Comparison of ENCODE assay signal across 25 cellular contexts in the genomic region with DNA sequence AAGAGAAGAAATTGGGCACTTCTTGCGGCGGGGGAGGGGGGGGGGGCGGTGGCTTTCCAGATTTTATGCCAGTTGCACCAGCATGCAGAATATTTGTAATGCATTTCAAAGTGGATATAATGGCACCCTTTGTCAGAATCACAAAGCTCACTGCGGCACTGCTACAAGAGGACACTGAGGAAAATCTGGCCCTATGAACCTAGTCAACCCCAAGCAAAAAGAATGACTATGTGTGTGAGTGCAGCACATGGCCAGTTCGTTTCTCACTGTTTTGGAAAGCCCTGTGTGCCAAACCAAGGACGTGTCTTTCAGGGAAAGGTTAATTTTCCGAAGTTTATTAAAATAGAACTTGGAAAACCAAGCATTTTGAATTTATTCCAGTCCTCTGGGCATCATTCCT.
"Had no signal": no experiment of that assay in that cellular context is flagged by ENCODE, and none has a peak within 500 bp of the region (broad histone marks: within the 10 kb centered on the region; RNA-seq: fewer than 3 reads in every experiment).

No MANE protein-coding gene starts in this region.

- H3K9me3 ChIP-seq: ascending aorta, breast epithelium, colonic mucosa, esophagus muscularis mucosa, lower lobe of right lung, prostate gland, right atrium auricular region, suprapubic skin, tibial nerve, uterus had no signal

- ATAC-seq: activated naive CD8-positive, alpha-beta T cell treated with anti-CD3 and anti-CD28 coated beads, Interleukin-2, amount 50 U/mL, for 24 hours; activated T-cell treated with anti-CD3 and anti-CD28 coated beads, Interleukin-2, amount 50 U/mL, for 72 hours; heart right ventricle; left lobe of liver; lower lobe of right lung; naive thymus-derived CD4-positive, alpha-beta T cell; stimulated activated effector memory CD8-positive, alpha-beta T cell treated with anti-CD3 and anti-CD28 coated beads, Interleukin-12 subunit alpha, Interleukin-12 subunit beta, amount 100 ng/mL, for 72 hours; stimulated activated naive CD8-positive, alpha-beta T cell treated with anti-CD3 and anti-CD28 coated beads, Interleukin-15, amount 100 ng/mL, for 72 hours had no signal

- H3K36me3 ChIP-seq: ascending aorta, breast epithelium, colonic mucosa, esophagus muscularis mucosa, lower lobe of right lung, prostate gland, right atrium auricular region, suprapubic skin, tibial nerve, uterus had no signal

- H3K27me3 ChIP-seq: ascending aorta, breast epithelium, colonic mucosa, esophagus muscularis mucosa, heart right ventricle, right atrium auricular region, suprapubic skin, tibial nerve, uterus had no signal

- DNase-seq: activated CD4-positive, alpha-beta T cell treated with anti-CD3 and anti-CD28 coated beads for 1 hour; activated CD4-positive, alpha-beta T cell treated with anti-CD3 and anti-CD28 coated beads, Interleukin-2, amount 50 U/mL, for 1 hour; activated CD8-positive, alpha-beta memory T cell treated with anti-CD3 and anti-CD28 coated beads, Interleukin-2, amount 50 U/mL, for 4 hours; activated effector memory CD4-positive, alpha-beta T cell treated with Interleukin-2 at 50 U/mL for 16 hours; activated naive CD4-positive, alpha-beta T cell treated with anti-CD3 and anti-CD28 coated beads, Interleukin-2, amount 10 ng/mL, durations not matched to agents 7 days and 5 days; activated naive CD8-positive, alpha-beta T cell treated with anti-CD3 and anti-CD28 coated beads, Interleukin-2, amount 50 U/mL, for 24 hours; activated T-cell treated with anti-CD3 and anti-CD28 coated beads, Interleukin-2, amount 50 U/mL, for 72 hours; colonic mucosa; heart right ventricle; kidney; lower lobe of right lung; naive thymus-derived CD4-positive, alpha-beta T cell; stimulated activated CD4-positive, alpha-beta T cell treated with anti-CD3 and anti-CD28 coated beads, Interleukin-12 subunit alpha, Interleukin-12 subunit beta, amount 100 ng/mL, for 4 hours; stimulated activated naive CD8-positive, alpha-beta T cell treated with anti-CD3 and anti-CD28 coated beads, Interleukin-15, amount 100 ng/mL, for 72 hours; T-helper 1 cell; uterus had no signal

- H3K27ac ChIP-seq: breast epithelium, colonic mucosa, heart right ventricle, lower lobe of right lung, prostate gland, right atrium auricular region, suprapubic skin, uterus had no signal

- H3K4me1 ChIP-seq: breast epithelium, colonic mucosa, prostate gland, right atrium auricular region, suprapubic skin, uterus had no signal

- H3K4me3 ChIP-seq: ascending aorta, breast epithelium, colonic mucosa, esophagus muscularis mucosa, heart right ventricle, lower lobe of right lung, prostate gland, right atrium auricular region, suprapubic skin, tibial nerve, uterus had no signal
